In genomic region chr17:35740216-35740615, GRCh38 we compare ENCODE assay signal across 1 cellular context.
TF ChIP-seq lines count a peak whose summit lies in the region.

No MANE protein-coding gene starts in this region.

TF ChIP-seq in WTC11, 78 proteins besides CTCF, POLR2A, EP300 and RAD21:
- TF ChIP-seq TP53 (CRISPR knock-in tag; IDR thresholded peaks at IDR 0.05): no peak
- 0 out of 2 replicates have a peak, but pooled peaks have one; percentile 20 for TF ChIP-seq PRDM15 (CRISPR knock-in tag; IDR thresholded peaks at IDR 0.05)
